Comparison of ENCODE assay signal across 1 cellular context in the genomic region with DNA sequence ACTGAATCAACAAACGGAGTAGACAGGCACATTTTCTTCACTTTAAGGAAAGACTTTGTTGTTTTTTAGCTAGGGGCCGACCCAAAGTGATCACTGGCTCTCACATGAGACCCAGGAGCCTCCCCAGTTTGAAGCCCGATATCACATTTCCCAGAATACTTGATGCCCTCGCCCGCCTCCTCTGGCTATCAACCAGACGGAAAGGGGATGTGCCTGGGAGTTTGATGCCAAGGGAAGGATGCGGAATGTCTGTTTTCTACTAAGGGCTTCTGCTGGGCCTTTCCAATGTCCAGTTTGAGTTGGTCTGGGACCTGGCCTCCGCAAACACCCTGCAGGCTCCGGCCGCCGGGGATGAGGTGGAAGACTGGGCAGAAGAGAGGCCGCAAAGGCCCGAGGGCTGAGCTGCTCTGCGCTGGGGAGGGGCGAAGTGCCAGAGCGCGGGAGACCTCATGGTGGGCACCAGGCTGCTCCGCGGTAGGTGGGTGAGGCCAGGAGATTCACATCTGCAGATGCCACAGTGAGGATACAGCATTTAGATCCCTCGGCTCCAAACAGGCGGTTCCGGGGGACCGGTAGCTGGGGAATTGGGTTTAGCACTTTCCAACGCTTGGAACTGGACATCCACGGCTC.
A peak's percentile ranks its signal among the peaks of the same experiment; 100 is the strongest.
TF ChIP-seq lines count a peak whose summit lies in the region.

No MANE protein-coding gene starts in this region.

TF ChIP-seq in H1, 55 proteins besides CTCF, POLR2A, EP300 and RAD21:
- 0 out of 2 replicates have a peak, but pooled peaks have one; percentile 7 for TF ChIP-seq TBP (IDR thresholded peaks at IDR 0.05; ENCODE audit: low read depth, low read length)
- TF ChIP-seq TAF7 (optimal IDR thresholded peaks at IDR 0.05; ENCODE audit: borderline replicate concordance, low read depth, low read length), result no peak
- peak; percentile 40 for TF ChIP-seq ASH2L (IDR thresholded peaks at IDR 0.05; ENCODE audit: low read length)
- TF ChIP-seq JUN (IDR thresholded peaks at IDR 0.05; ENCODE audit: low read depth, low read length), result no peak
- TF ChIP-seq E2F6 (IDR thresholded peaks at IDR 0.05), result peak; percentile 42; the same call in 1 of the 2 replicates
- no peak for TF ChIP-seq TEAD4 (IDR thresholded peaks at IDR 0.05; ENCODE audit: low read depth, low read length)
- TF ChIP-seq MAX (IDR thresholded peaks at IDR 0.05), result no peak
- 0 out of 2 replicates have a peak, but pooled peaks have one; percentile 30 for TF ChIP-seq RBBP5 (IDR thresholded peaks at IDR 0.05; ENCODE audit: borderline replicate concordance, low read depth, low read length)
- no peak for TF ChIP-seq MAFK (IDR thresholded peaks at IDR 0.05; ENCODE audit: low read depth, low read length)
- peak; percentile 42 for TF ChIP-seq SAP30 (IDR thresholded peaks at IDR 0.05; ENCODE audit: insufficient read depth, insufficient replicate concordance, low read length)
- TF ChIP-seq KDM4A (IDR thresholded peaks at IDR 0.05; ENCODE audit: low read depth, low read length, severe bottlenecking), result peak; percentile 97
- TF ChIP-seq, protein P1, sequence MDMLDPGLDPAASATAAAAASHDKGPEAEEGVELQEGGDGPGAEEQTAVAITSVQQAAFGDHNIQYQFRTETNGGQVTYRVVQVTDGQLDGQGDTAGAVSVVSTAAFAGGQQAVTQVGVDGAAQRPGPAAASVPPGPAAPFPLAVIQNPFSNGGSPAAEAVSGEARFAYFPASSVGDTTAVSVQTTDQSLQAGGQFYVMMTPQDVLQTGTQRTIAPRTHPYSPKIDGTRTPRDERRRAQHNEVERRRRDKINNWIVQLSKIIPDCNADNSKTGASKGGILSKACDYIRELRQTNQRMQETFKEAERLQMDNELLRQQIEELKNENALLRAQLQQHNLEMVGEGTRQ (IDR thresholded peaks at IDR 0.05; ENCODE audit: low read length), result no peak
TF ChIP-seq in H1: peak in this region for 6.
